In the genomic region with DNA sequence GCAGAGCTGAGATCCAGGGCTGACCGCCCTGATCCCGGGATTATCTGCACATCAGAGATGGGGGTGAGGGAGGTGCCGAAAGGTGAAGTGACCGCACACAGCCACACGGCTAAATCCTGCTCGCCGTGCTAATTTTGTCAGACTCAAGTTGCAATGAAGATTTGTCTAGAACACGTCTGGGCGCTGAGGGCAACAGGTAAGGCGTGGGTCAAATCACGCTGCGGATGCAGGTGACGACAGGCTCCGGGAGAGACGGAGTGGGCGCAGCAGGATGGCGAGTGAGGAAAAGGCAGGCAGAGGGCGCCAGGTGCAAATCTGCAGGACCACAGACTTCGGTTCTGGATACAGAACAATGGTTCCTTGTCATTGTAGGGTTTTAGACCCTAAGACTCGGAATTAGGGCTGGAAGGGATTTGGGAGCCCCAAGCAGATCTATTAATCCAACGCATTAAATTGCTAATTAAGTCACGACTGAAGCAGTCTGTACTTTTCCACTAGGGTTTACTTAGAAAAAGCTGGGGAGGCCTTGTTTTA, we compare ENCODE assay signal across 7 cellular contexts. TPM values are rescaled to one million over a fixed set of nuclear protein-coding genes. Genes with fewer than 3 reads are reported as not detected.
DNase-seq lines count a peak whose midpoint lies in the region; ATAC-seq, FAIRE-seq and TF ChIP-seq lines count a peak whose summit lies in the region.

No MANE protein-coding gene starts in this region.

- peak; percentile 63 to 67 for TF ChIP-seq RAD21 in H1 (IDR thresholded peaks at IDR 0.05 in 1 of 2, conservative IDR thresholded peaks at IDR 0.05 in 1 of 2; ENCODE audit: low read depth in 2 of 2, low read length in 2 of 2)

- H3K9ac ChIP-seq in H1 (replicated peaks in 1 of 4; ENCODE audit: extremely low read depth in 1 of 4, low read depth in 3 of 4, low read length in 3 of 4) (no peak overlapping the region), neuronal stem cell (ENCODE audit: low read depth, low read length, poor library complexity) (no peak overlapping the region)

- H4K91ac ChIP-seq in H1 (replicated peaks; ENCODE audit: insufficient read length, low read length), result no peak overlapping the region
- no peak overlapping the region for H4K91ac ChIP-seq in neuronal stem cell (ENCODE audit: low read depth, low read length, poor library complexity)

- H3K14ac ChIP-seq in H1 (ENCODE audit: insufficient read length) (no peak overlapping the region), neuronal stem cell (ENCODE audit: low read length) (no peak overlapping the region)

- 30% methylated on average over 22 of the region's 22 CpGs; no CpG with 5 or more reads in 1 of the 2 experiments for WGBS in H1 (ENCODE audit: extremely low coverage in 1 of 2, insufficient coverage in 1 of 2, insufficient read length in 1 of 2, insufficient replicate concordance in 2 of 2, low coverage in 1 of 2, low lambda C conversion rate in 2 of 2, missing lambda C conversion rate in 1 of 2), 2 experiments
- no CpG with 5 or more reads among the region's 22 CpGs for WGBS in neuronal stem cell (ENCODE audit: extremely low coverage in 2 of 2, insufficient read length in 2 of 2, insufficient replicate concordance in 1 of 2), 2 donors

- peaks cover 9 to 10% of the 10 kb centered on the region in 2 experiments for H4K20me1 ChIP-seq in H1 (replicated peaks in 1 of 2; ENCODE audit: control insufficient read depth in 1 of 2, insufficient read depth in 2 of 2, low read length in 2 of 2)

- POLR2A ChIA-PET in H1 (lab: Charles Lee; ENCODE audit: partially characterized antibody), result interaction anchor here (1.4 to 4.4 kb wide), 5 partner anchors 15 to 662 kb away, joined by 4 to 22 read pairs (median 7); no protein-coding TSS in a partner anchor

- H3K56ac ChIP-seq in H1 (replicated peaks; ENCODE audit: insufficient read length, low read depth, low read length), result no peak overlapping the region

- CTCF ChIA-PET in H1 (lab: Charles Lee; ENCODE audit: partially characterized antibody), result interaction anchor here (0.7 to 9.7 kb wide), 24 partner anchors 8 to 174 kb away, joined by 3 to 56 read pairs (median 4); a partner anchor contains a TSS

- H3K27ac ChIP-seq in H1 (ENCODE audit: low read depth, low read length) (no peak overlapping the region), neuronal stem cell (replicated peaks; ENCODE audit: low read length) (no peak overlapping the region)
- no peak overlapping the region for H3K27ac ChIP-seq in effector memory CD4-positive, alpha-beta T cell (ENCODE audit: insufficient read depth, low read length, poor library complexity, severe bottlenecking)

- H2AK5ac ChIP-seq in H1 (ENCODE audit: low read depth, low read length), result no peak overlapping the region
- H2AK5ac ChIP-seq in neuronal stem cell (ENCODE audit: low read depth, low read length), result no peak overlapping the region

- H3K27me3 ChIP-seq in H1 (replicated peaks in 1 of 4; ENCODE audit: control insufficient read depth in 3 of 4, extremely low read depth in 1 of 4, insufficient read depth in 3 of 4, low read length in 3 of 4) (peaks cover 0 to 14% (median 5%) of the 10 kb centered on the region in 4 experiments; a peak in 4 of 7 replicates), neuronal stem cell (ENCODE audit: control insufficient read depth in 3 of 3, insufficient read depth in 3 of 3, low read depth in 1 of 3, low read length in 3 of 3) (peaks cover 0 to 8% (median 0%) of the 10 kb centered on the region in 3 experiments)
- H3K27me3 ChIP-seq in effector memory CD4-positive, alpha-beta T cell (replicated peaks; ENCODE audit: control insufficient read depth, insufficient read depth, low read length, poor library complexity, severe bottlenecking), result no peaks in the 10 kb centered on the region

- no peaks in the 10 kb centered on the region for H3K9me3 ChIP-seq in H1 (ENCODE audit: insufficient read depth in 2 of 2, low read depth in 1 of 2, low read length in 1 of 2)
- H3K9me3 ChIP-seq in neuronal stem cell (replicated peaks in 1 of 2; ENCODE audit: control insufficient read depth in 2 of 2, insufficient read depth in 1 of 2, low read depth in 1 of 2, low read length in 2 of 2), result peaks cover 0 to 2% of the 10 kb centered on the region in 2 donors
- no peaks in the 10 kb centered on the region for H3K9me3 ChIP-seq in effector memory CD4-positive, alpha-beta T cell (ENCODE audit: control insufficient read depth, low read length)

- no peak for TF ChIP-seq EP300 in H1 (IDR thresholded peaks at IDR 0.05; ENCODE audit: borderline replicate concordance in 1 of 2, low read depth in 2 of 2, low read length in 2 of 2)

- no peak overlapping the region for H4K5ac ChIP-seq in H1 (ENCODE audit: insufficient read length, low read depth, low read length)

- H2BK20ac ChIP-seq in H1 (ENCODE audit: low read length), result no peak overlapping the region

- peak overlapping the region; percentile 3; the same call in 1 of the 2 replicates for H2AFZ ChIP-seq in H1 (ENCODE audit: low read length)
- H2AFZ ChIP-seq in neuronal stem cell (ENCODE audit: low read length), result peak overlapping the region; percentile 39

- H3K18ac ChIP-seq in H1 (ENCODE audit: extremely low read depth, low read length) (peak overlapping the region; percentile 57; the same call in 1 of the 2 replicates), neuronal stem cell (ENCODE audit: low read length) (no peak overlapping the region)

- H3K36me3 ChIP-seq in H1 (ENCODE audit: control insufficient read depth in 2 of 4, insufficient read depth in 4 of 4, low read length in 3 of 4), result no peaks in the 10 kb centered on the region
- no peaks in the 10 kb centered on the region for H3K36me3 ChIP-seq in neuronal stem cell (replicated peaks in 1 of 2; ENCODE audit: control insufficient read depth in 2 of 2, insufficient read depth in 2 of 2, low read length in 2 of 2)
- H3K36me3 ChIP-seq in effector memory CD4-positive, alpha-beta T cell (ENCODE audit: control insufficient read depth, insufficient read depth, low read length), result no peaks in the 10 kb centered on the region

- H3K4me2 ChIP-seq in H1 (ENCODE audit: insufficient read depth in 1 of 2, low read depth in 2 of 2, low read length in 2 of 2) (peak overlapping the region; percentile 54 to 84), neuronal stem cell (ENCODE audit: insufficient read depth, low read length, poor library complexity, severe bottlenecking) (no peak overlapping the region)

- H2BK120ac ChIP-seq in H1 (replicated peaks; ENCODE audit: low read depth, low read length), result no peak overlapping the region
- H2BK120ac ChIP-seq in neuronal stem cell (ENCODE audit: low read depth, low read length), result no peak overlapping the region

- H3K79me2 ChIP-seq in H1 (ENCODE audit: control insufficient read depth in 1 of 2, insufficient read depth in 2 of 2, low read length in 2 of 2), result peaks cover 0 to 20% of the 10 kb centered on the region in 2 experiments; a peak in 2 of 4 replicates

- H3K4me3 ChIP-seq in H1 (ENCODE audit: extremely low read depth in 1 of 4, insufficient read depth in 2 of 4, low read depth in 3 of 4, low read length in 4 of 4), result peak overlapping the region in 1 of 4 experiments; percentile 32; a peak in 1 of 8 replicates
- no peak overlapping the region for H3K4me3 ChIP-seq in neuronal stem cell (ENCODE audit: low read length in 2 of 2)
- no peak overlapping the region for H3K4me3 ChIP-seq in effector memory CD4-positive, alpha-beta T cell (ENCODE audit: insufficient read depth, low read depth, low read length, poor library complexity, severe bottlenecking)

- peak in 2 of 3 experiments; percentile 60 to 75; a peak in 3 of 4 replicates for TF ChIP-seq CTCF in H1 (IDR thresholded peaks at IDR 0.05; ENCODE audit: control extremely low read depth in 1 of 3, insufficient read depth in 1 of 3, low read depth in 1 of 3, low read length in 3 of 3)

- no peak for ATAC-seq in GM21723 (IDR thresholded peaks at IDR 0.05; ENCODE audit: unreplicated experiment)

- H3K4ac ChIP-seq in H1 (replicated peaks; ENCODE audit: insufficient read length, low read depth, low read length), result no peak overlapping the region
- no peak overlapping the region for H3K4ac ChIP-seq in neuronal stem cell (ENCODE audit: low read length)

- H3K23me2 ChIP-seq in H1 (ENCODE audit: low read depth, low read length), result peaks cover 11% of the 10 kb centered on the region

- H2BK12ac ChIP-seq in H1 (ENCODE audit: low read depth, low read length) (no peak overlapping the region), neuronal stem cell (ENCODE audit: low read length) (no peak overlapping the region)

- peaks cover 3 to 25% (median 11%) of the 10 kb centered on the region in 4 experiments for H3K4me1 ChIP-seq in H1 (replicated peaks in 1 of 4; ENCODE audit: control insufficient read depth in 3 of 4, insufficient read depth in 4 of 4, low read length in 3 of 4)
- H3K4me1 ChIP-seq in neuronal stem cell (ENCODE audit: control insufficient read depth in 2 of 2, insufficient read depth in 1 of 2, low read depth in 1 of 2, low read length in 2 of 2), result peaks cover 12 to 13% of the 10 kb centered on the region in 2 donors
- H3K4me1 ChIP-seq in effector memory CD4-positive, alpha-beta T cell (ENCODE audit: control insufficient read depth, insufficient read depth, low read length, poor library complexity, severe bottlenecking), result peaks cover 30% of the 10 kb centered on the region

- no peak overlapping the region for H3K23ac ChIP-seq in H1 (ENCODE audit: insufficient read length)
- H3K23ac ChIP-seq in neuronal stem cell (ENCODE audit: low read depth, low read length, poor library complexity), result no peak overlapping the region

- H2BK5ac ChIP-seq in H1 (ENCODE audit: low read depth, low read length), result peak overlapping the region; percentile 26; the same call in 1 of the 2 replicates
- H2BK5ac ChIP-seq in neuronal stem cell (ENCODE audit: low read length), result no peak overlapping the region

- H3K79me1 ChIP-seq in H1 (ENCODE audit: low read depth, low read length) (peaks cover 7% of the 10 kb centered on the region), neuronal stem cell (ENCODE audit: low read depth, low read length) (peaks cover 10% of the 10 kb centered on the region)

- no peak for TF ChIP-seq POLR2A in H1 (IDR thresholded peaks at IDR 0.05; ENCODE audit: control extremely low read depth in 1 of 2, low read depth in 2 of 2, low read length in 2 of 2)

- no peak for FAIRE-seq in H1 (lab: Jason Lieb, UNC)

- H2BK15ac ChIP-seq in H1 (ENCODE audit: low read length) (peak overlapping the region; percentile 18; the same call in 1 of the 2 replicates), neuronal stem cell (ENCODE audit: low read length) (no peak overlapping the region)

- 0 out of 2 replicates have a peak overlapping the region, but pooled peaks have one; percentile 40 for H4K8ac ChIP-seq in H1 (ENCODE audit: extremely low read depth, insufficient read depth, low read length)
- no peak overlapping the region for H4K8ac ChIP-seq in neuronal stem cell (ENCODE audit: low read depth, low read length)

- DNase-seq in GM03348 (ENCODE audit: low spot score) (peak; percentile 45), NCI-H146 (lab: John Stamatoyannopoulos, UW) (peak; percentile 65), H1 (ENCODE audit: low read depth in 1 of 2, low spot score in 2 of 2) (peak in 1 of 2 experiments; percentile 72), neuronal stem cell (ENCODE audit: low spot score) (no peak), AG08396 (ENCODE audit: low spot score) (no peak)
- no peak for DNase-seq in effector memory CD4-positive, alpha-beta T cell

RNA-seq across cellular contexts. Expression of a gene that starts 1.9 kb away (rescaled TPM):
- total RNA-seq in H1 (2021; fragmentation: NEBNext Ultra II Directional; extraction: Animal tissue kit (Norgen Biotek cat#: 25700)), result 48.2 and 49.7 TPM in 2 replicates
- 45.6 and 46.2 TPM in 2 replicates for polyA plus RNA-seq in H1 (2011; rRNA removed)
- polyA plus RNA-seq in H1 (2011; cell fraction: cytosol; rRNA removed), result 49.8 TPM
- polyA plus RNA-seq in H1 (2011; cell fraction: nucleus; rRNA removed), result 47.4 TPM
- polyA plus RNA-seq in H1 (2012, experiment 1 of 2), result 38.7 to 43.8 TPM (median 41.7 TPM) in 4 replicates
- polyA plus RNA-seq in H1 (2012, experiment 2 of 2), result 21.9 TPM
- polyA plus RNA-seq in H1 (2013, experiment 1 of 2), result 24.2 TPM
- 25.4 TPM for polyA plus RNA-seq in H1 (2013, experiment 2 of 2)
- polyA minus RNA-seq in H1 (2011; rRNA and poly(A)+ RNA removed), result 51.5 and 51.9 TPM in 2 replicates
- 27.0 TPM for polyA minus RNA-seq in H1 (2011; cell fraction: cytosol; rRNA and poly(A)+ RNA removed)
- polyA minus RNA-seq in H1 (2011; cell fraction: nucleus; rRNA and poly(A)+ RNA removed), result 30.9 TPM
- polyA plus RNA-seq in neuronal stem cell (2013, experiment 1 of 2), result 33.1 TPM
- polyA plus RNA-seq in neuronal stem cell (2013, experiment 2 of 2), result 33.3 TPM

Comparison
In these comparisons a context has a peak if more than half of its experiments do, and no peak if none do; other contexts are left out.
1. DNase-seq: peak in GM03348 (single experiment) and NCI-H146 (single experiment); none in neuronal stem cell (single experiment), effector memory CD4-positive, alpha-beta T cell (0 of 3) and AG08396 (single experiment).